19 cellular contexts compared by ENCODE assay signal in genomic region chr2:132391381-132391780, GRCh38. TPM values are rescaled to one million over a fixed set of nuclear protein-coding genes. Genes with fewer than 3 reads are reported as not detected.
A peak's percentile ranks its signal among the peaks of the same experiment; 100 is the strongest.
DNase-seq lines count a peak whose midpoint lies in the region; ATAC-seq, FAIRE-seq and TF ChIP-seq lines count a peak whose summit lies in the region.
"Had no signal": no experiment of that assay in that cellular context is flagged by ENCODE, and none has a peak within 500 bp of the region (broad histone marks: within the 10 kb centered on the region; RNA-seq: fewer than 3 reads in every experiment).

No MANE protein-coding gene starts in this region.

- H4K8ac ChIP-seq in IMR-90 (ENCODE audit: low read depth in 2 of 2, low read length in 2 of 2) = no peak overlapping the region
- no peak overlapping the region for H4K8ac ChIP-seq in H1 (ENCODE audit: extremely low read depth, insufficient read depth, low read length)
- H4K8ac ChIP-seq in neuronal stem cell (ENCODE audit: low read depth, low read length) = no peak overlapping the region

- no peak overlapping the region for H2BK120ac ChIP-seq in IMR-90 (ENCODE audit: low read depth, low read length)
- H2BK120ac ChIP-seq in H1 (replicated peaks; ENCODE audit: low read depth, low read length) = peak overlapping the region; percentile 86
- no peak overlapping the region for H2BK120ac ChIP-seq in neuronal stem cell (ENCODE audit: low read depth, low read length)

- no peak overlapping the region for H2AK9ac ChIP-seq in IMR-90 (replicated peaks; ENCODE audit: low read depth, low read length, poor library complexity)

- no peak for TF ChIP-seq EP300 in H1 (IDR thresholded peaks at IDR 0.05; ENCODE audit: borderline replicate concordance in 1 of 2, low read depth in 2 of 2, low read length in 2 of 2)
- no peak for TF ChIP-seq EP300 in HepG2 (IDR thresholded peaks at IDR 0.05; ENCODE audit: low read depth in 2 of 2, low read length in 2 of 2)
- no peak for TF ChIP-seq EP300 in HepG2 (CRISPR knock-in tag; IDR thresholded peaks at IDR 0.05; ENCODE audit: borderline replicate concordance)
- TF ChIP-seq EP300 in gastroesophageal sphincter (IDR thresholded peaks at IDR 0.05) = no peak

- no peaks in the 10 kb centered on the region for H3K9me3 ChIP-seq in IMR-90 (ENCODE audit: control insufficient read depth, insufficient read depth, low read length)
- H3K9me3 ChIP-seq in H1 (ENCODE audit: insufficient read depth in 2 of 2, low read depth in 1 of 2, low read length in 1 of 2) = no peaks in the 10 kb centered on the region
- peaks cover 10% of the 10 kb centered on the region; the same call in 1 of the 2 replicates for H3K9me3 ChIP-seq in HepG2 (ENCODE audit: low read length)
- no peaks in the 10 kb centered on the region for H3K9me3 ChIP-seq in neuronal stem cell (replicated peaks in 1 of 2; ENCODE audit: control insufficient read depth in 2 of 2, insufficient read depth in 1 of 2, low read depth in 1 of 2, low read length in 2 of 2)
- peaks cover 0 to 5% (median 0%) of the 10 kb centered on the region in 3 donors for H3K9me3 ChIP-seq in gastroesophageal sphincter
- H3K9me3 ChIP-seq: BE2C had no signal

- TF ChIP-seq RAD21 in IMR-90 (IDR thresholded peaks at IDR 0.05; ENCODE audit: low read length) (no peak), H1 (IDR thresholded peaks at IDR 0.05 in 1 of 2, conservative IDR thresholded peaks at IDR 0.05 in 1 of 2; ENCODE audit: low read depth in 2 of 2, low read length in 2 of 2) (no peak), HepG2 (CRISPR knock-in tag; IDR thresholded peaks at IDR 0.05) (no peak)

- H4K91ac ChIP-seq in IMR-90 (ENCODE audit: insufficient read depth, low read depth, low read length) = no peak overlapping the region
- no peak overlapping the region for H4K91ac ChIP-seq in H1 (replicated peaks; ENCODE audit: insufficient read length, low read length)
- H4K91ac ChIP-seq in neuronal stem cell (ENCODE audit: low read depth, low read length, poor library complexity) = no peak overlapping the region

- FAIRE-seq in H1 (lab: Jason Lieb, UNC) (no peak), HepG2 (lab: Jason Lieb, UNC) (no peak)
- FAIRE-seq: G401.6, GM12891, HTR-8/SVneo had no signal

- H3K27me3 ChIP-seq in IMR-90 (ENCODE audit: control insufficient read depth, insufficient read depth, low read length) = peaks cover 4% of the 10 kb centered on the region
- no peaks in the 10 kb centered on the region for H3K27me3 ChIP-seq in H1 (replicated peaks in 1 of 4; ENCODE audit: control insufficient read depth in 3 of 4, extremely low read depth in 1 of 4, insufficient read depth in 3 of 4, low read length in 3 of 4)
- no peaks in the 10 kb centered on the region for H3K27me3 ChIP-seq in HepG2 (ENCODE audit: control insufficient read depth in 1 of 2, insufficient read depth in 2 of 2, low read length in 2 of 2)
- H3K27me3 ChIP-seq in neuronal stem cell (ENCODE audit: control insufficient read depth in 3 of 3, insufficient read depth in 3 of 3, low read depth in 1 of 3, low read length in 3 of 3) = no peaks in the 10 kb centered on the region
- H3K27me3 ChIP-seq in gastroesophageal sphincter = peaks cover 7% of the 10 kb centered on the region
- H3K27me3 ChIP-seq: BE2C had no signal

- H2BK20ac ChIP-seq in IMR-90 (ENCODE audit: low read depth, low read length) (no peak overlapping the region), H1 (ENCODE audit: low read length) (no peak overlapping the region)

- H3K4me1 ChIP-seq in IMR-90 (ENCODE audit: control insufficient read depth, insufficient read depth, low read length) = no peaks in the 10 kb centered on the region
- peaks cover 3 to 9% (median 4%) of the 10 kb centered on the region in 4 experiments; a peak in 6 of 7 replicates for H3K4me1 ChIP-seq in H1 (replicated peaks in 1 of 4; ENCODE audit: control insufficient read depth in 3 of 4, insufficient read depth in 4 of 4, low read length in 3 of 4)
- H3K4me1 ChIP-seq in HepG2 (ENCODE audit: insufficient read depth, low read length) = peaks cover 7% of the 10 kb centered on the region; the same call in 1 of the 2 replicates
- peaks cover 12 to 21% of the 10 kb centered on the region in 2 donors for H3K4me1 ChIP-seq in neuronal stem cell (ENCODE audit: control insufficient read depth in 2 of 2, insufficient read depth in 1 of 2, low read depth in 1 of 2, low read length in 2 of 2)
- H3K4me1 ChIP-seq in gastroesophageal sphincter = no peaks in the 10 kb centered on the region
- H3K4me1 ChIP-seq: BE2C had no signal

- no peak overlapping the region for H3K18ac ChIP-seq in IMR-90 (ENCODE audit: low read depth, low read length)
- H3K18ac ChIP-seq in H1 (ENCODE audit: extremely low read depth, low read length) = no peak overlapping the region; the same call in 1 of the 2 replicates
- peak overlapping the region; percentile 73 for H3K18ac ChIP-seq in neuronal stem cell (ENCODE audit: low read length)

- H3K4me3 ChIP-seq in IMR-90 (ENCODE audit: insufficient read depth, low read depth, low read length) (no peak overlapping the region), H1 (ENCODE audit: extremely low read depth in 1 of 4, insufficient read depth in 2 of 4, low read depth in 3 of 4, low read length in 4 of 4) (no peak overlapping the region), HepG2 (replicated peaks in 1 of 3; ENCODE audit: insufficient read depth in 1 of 3, low read depth in 2 of 3, low read length in 3 of 3) (no peak overlapping the region), neuronal stem cell (ENCODE audit: low read length in 2 of 2) (no peak overlapping the region), gastroesophageal sphincter (no peak overlapping the region)

- H4K5ac ChIP-seq in IMR-90 (ENCODE audit: low read depth, low read length) (no peak overlapping the region), H1 (ENCODE audit: insufficient read length, low read depth, low read length) (no peak overlapping the region)

- POLR2A ChIA-PET in IMR-90 (lab: Charles Lee; ENCODE audit: unreplicated experiment) = no interaction called here
- POLR2A ChIA-PET in H1 (lab: Charles Lee; ENCODE audit: partially characterized antibody) = interaction anchor here (1.0 kb wide), 1 partner anchor 26 kb away, joined by 3 read pairs; the partner anchor contains the start of gene GPR39
- POLR2A ChIA-PET in HepG2 (lab: Yijun Ruan, JAX) = no interaction called here

- WGBS in IMR-90 (ENCODE audit: extremely low coverage in 2 of 2, insufficient read length in 1 of 2), 2 experiments = no CpG with 5 or more reads among the region's 3 CpGs
- 97% methylated on average over 3 of the region's 3 CpGs; no CpG with 5 or more reads in 1 of the 2 experiments for WGBS in H1 (ENCODE audit: extremely low coverage in 1 of 2, insufficient coverage in 1 of 2, insufficient read length in 1 of 2, insufficient replicate concordance in 2 of 2, low coverage in 1 of 2, low lambda C conversion rate in 2 of 2, missing lambda C conversion rate in 1 of 2), 2 experiments
- 11% methylated on average over 2 of the region's 3 CpGs for WGBS in HepG2 (ENCODE audit: low lambda C conversion rate)
- no CpG with 5 or more reads among the region's 3 CpGs for WGBS in neuronal stem cell (ENCODE audit: extremely low coverage in 2 of 2, insufficient read length in 2 of 2, insufficient replicate concordance in 1 of 2), 2 donors
- 66% methylated on average over 2 of the region's 3 CpGs; no CpG with 5 or more reads in 1 of the 2 donors for WGBS in gastroesophageal sphincter (ENCODE audit: low coverage in 1 of 2), 2 donors

- H3K9ac ChIP-seq in IMR-90 (ENCODE audit: low read depth, low read length) = no peak overlapping the region
- no peak overlapping the region for H3K9ac ChIP-seq in H1 (replicated peaks in 1 of 4; ENCODE audit: extremely low read depth in 1 of 4, low read depth in 3 of 4, low read length in 3 of 4)
- H3K9ac ChIP-seq in HepG2 (ENCODE audit: insufficient read depth, low read depth, low read length) = no peak overlapping the region
- no peak overlapping the region for H3K9ac ChIP-seq in neuronal stem cell (ENCODE audit: low read depth, low read length, poor library complexity)
- H3K9ac ChIP-seq: KMS-11 had no signal

- H2BK12ac ChIP-seq in H1 (ENCODE audit: low read depth, low read length) = peak overlapping the region; percentile 90; the same call in 1 of the 2 replicates
- no peak overlapping the region for H2BK12ac ChIP-seq in neuronal stem cell (ENCODE audit: low read length)

- TF ChIP-seq CTCF in IMR-90 (conservative IDR thresholded peaks at IDR 0.05; ENCODE audit: low read depth, low read length) = no peak
- no peak for TF ChIP-seq CTCF in H1 (IDR thresholded peaks at IDR 0.05; ENCODE audit: control extremely low read depth in 1 of 3, insufficient read depth in 1 of 3, low read depth in 1 of 3, low read length in 3 of 3)
- TF ChIP-seq CTCF in HepG2 (CRISPR knock-in tag; IDR thresholded peaks at IDR 0.05) = no peak
- no peak for TF ChIP-seq CTCF in gastroesophageal sphincter (IDR thresholded peaks at IDR 0.05)

- no peak overlapping the region for H3K4ac ChIP-seq in IMR-90 (ENCODE audit: low read depth, low read length)
- no peak overlapping the region for H3K4ac ChIP-seq in H1 (replicated peaks; ENCODE audit: insufficient read length, low read depth, low read length)
- no peak overlapping the region for H3K4ac ChIP-seq in neuronal stem cell (ENCODE audit: low read length)

- BruUV-seq in IMR-90 (replicated peaks; lab: Mats Ljungman, UMichigan) (no TSS peak), HepG2 (replicated peaks; lab: Mats Ljungman, UMichigan) (no TSS peak)

- no peak overlapping the region for H3K4me2 ChIP-seq in IMR-90 (ENCODE audit: low read depth, low read length)
- no peak overlapping the region for H3K4me2 ChIP-seq in H1 (ENCODE audit: insufficient read depth in 1 of 2, low read depth in 2 of 2, low read length in 2 of 2)
- no peak overlapping the region for H3K4me2 ChIP-seq in HepG2 (ENCODE audit: low read depth, low read length)
- no peak overlapping the region for H3K4me2 ChIP-seq in neuronal stem cell (ENCODE audit: insufficient read depth, low read length, poor library complexity, severe bottlenecking)
- H3K4me2 ChIP-seq: KMS-11 had no signal

- no peak overlapping the region for H2BK15ac ChIP-seq in IMR-90 (ENCODE audit: low read depth, low read length)
- no peak overlapping the region; the same call in 1 of the 2 replicates for H2BK15ac ChIP-seq in H1 (ENCODE audit: low read length)
- no peak overlapping the region for H2BK15ac ChIP-seq in neuronal stem cell (ENCODE audit: low read length)

- H2AK5ac ChIP-seq in IMR-90 (ENCODE audit: low read depth, low read length) = no peak overlapping the region
- 0 out of 2 replicates have a peak overlapping the region, but pooled peaks have one; percentile 0 for H2AK5ac ChIP-seq in H1 (ENCODE audit: low read depth, low read length)
- peak overlapping the region; percentile 54 for H2AK5ac ChIP-seq in neuronal stem cell (ENCODE audit: low read depth, low read length)

- CTCF ChIA-PET in IMR-90 (lab: Yijun Ruan, JAX) = no interaction called here
- CTCF ChIA-PET in H1 (lab: Charles Lee; ENCODE audit: partially characterized antibody) = no interaction called here
- CTCF ChIA-PET in HepG2 (lab: Yijun Ruan, JAX; ENCODE audit: low intra/inter-chr PET ratio, low total read pairs) = no interaction called here

- no peaks in the 10 kb centered on the region for H3K79me2 ChIP-seq in H1 (ENCODE audit: control insufficient read depth in 1 of 2, insufficient read depth in 2 of 2, low read length in 2 of 2)
- H3K79me2 ChIP-seq in HepG2 (ENCODE audit: insufficient read depth, low read length) = no peaks in the 10 kb centered on the region

- no peak for TF ChIP-seq POLR2A in IMR-90 (IDR thresholded peaks at IDR 0.05; ENCODE audit: low read depth, low read length)
- no peak for TF ChIP-seq POLR2A in H1 (IDR thresholded peaks at IDR 0.05; ENCODE audit: control extremely low read depth in 1 of 2, low read depth in 2 of 2, low read length in 2 of 2)
- TF ChIP-seq POLR2A in HepG2 (IDR thresholded peaks at IDR 0.05; ENCODE audit: insufficient read depth in 1 of 2, low read depth in 2 of 2, low read length in 2 of 2) = no peak
- no peak for TF ChIP-seq POLR2A in gastroesophageal sphincter (IDR thresholded peaks at IDR 0.05)

- no peaks in the 10 kb centered on the region for H3K9me1 ChIP-seq in IMR-90 (ENCODE audit: insufficient read depth, low read length)

- H4K20me1 ChIP-seq in IMR-90 (ENCODE audit: insufficient read depth, low read length) (no peaks in the 10 kb centered on the region), H1 (replicated peaks in 1 of 2; ENCODE audit: control insufficient read depth in 1 of 2, insufficient read depth in 2 of 2, low read length in 2 of 2) (no peaks in the 10 kb centered on the region), HepG2 (ENCODE audit: insufficient read depth, low read length) (no peaks in the 10 kb centered on the region)

- H3K23me2 ChIP-seq in H1 (ENCODE audit: low read depth, low read length) = peaks cover 7% of the 10 kb centered on the region; the same call in 1 of the 2 replicates

- intact Hi-C loops in IMR-90 (cut with micrococcal nuclease) = no loop called here
- intact Hi-C loops in HepG2 (cut with micrococcal nuclease; ENCODE audit: unreplicated experiment) = no loop called here

- ATAC-seq in IMR-90 (ENCODE audit: low read depth) = no peak
- no peak for ATAC-seq in HepG2
- no peak for ATAC-seq in gastroesophageal sphincter
- no peak for ATAC-seq in esophagus mucosa

- H3K56ac ChIP-seq in IMR-90 (ENCODE audit: extremely low read depth, insufficient read depth, low read length) (no peak overlapping the region), H1 (replicated peaks; ENCODE audit: insufficient read length, low read depth, low read length) (no peak overlapping the region)

- no peak overlapping the region for H3K27ac ChIP-seq in IMR-90 (ENCODE audit: insufficient read depth, low read length)
- H3K27ac ChIP-seq in H1 (ENCODE audit: low read depth, low read length) = no peak overlapping the region
- no peak overlapping the region for H3K27ac ChIP-seq in HepG2 (ENCODE audit: extremely low read length, insufficient read depth, low read length)
- H3K27ac ChIP-seq in neuronal stem cell (replicated peaks; ENCODE audit: low read length) = peak overlapping the region; percentile 77
- H3K27ac ChIP-seq in gastroesophageal sphincter = no peak overlapping the region
- H3K27ac ChIP-seq: KMS-11 had no signal

- H3K79me1 ChIP-seq in IMR-90 (ENCODE audit: low read depth in 1 of 2, low read length in 2 of 2) (no peaks in the 10 kb centered on the region), H1 (ENCODE audit: low read depth, low read length) (no peaks in the 10 kb centered on the region), neuronal stem cell (ENCODE audit: low read depth, low read length) (no peaks in the 10 kb centered on the region)

- H3K36me3 ChIP-seq in IMR-90 (ENCODE audit: control insufficient read depth, insufficient read depth, low read length) = no peaks in the 10 kb centered on the region
- H3K36me3 ChIP-seq in H1 (ENCODE audit: control insufficient read depth in 2 of 4, insufficient read depth in 4 of 4, low read length in 3 of 4) = no peaks in the 10 kb centered on the region
- H3K36me3 ChIP-seq in HepG2 (replicated peaks in 1 of 2; ENCODE audit: control insufficient read depth in 1 of 2, insufficient read depth in 2 of 2, low read length in 2 of 2) = no peaks in the 10 kb centered on the region
- H3K36me3 ChIP-seq in neuronal stem cell (replicated peaks in 1 of 2; ENCODE audit: control insufficient read depth in 2 of 2, insufficient read depth in 2 of 2, low read length in 2 of 2) = no peaks in the 10 kb centered on the region
- H3K36me3 ChIP-seq in gastroesophageal sphincter = no peaks in the 10 kb centered on the region
- H3K36me3 ChIP-seq: BE2C had no signal

- H2AFZ ChIP-seq in IMR-90 (replicated peaks; ENCODE audit: low read length, poor library complexity) = no peak overlapping the region
- H2AFZ ChIP-seq in H1 (ENCODE audit: low read length) = no peak overlapping the region; the same call in 1 of the 2 replicates
- H2AFZ ChIP-seq in HepG2 (ENCODE audit: low read length) = no peak overlapping the region
- H2AFZ ChIP-seq in neuronal stem cell (ENCODE audit: low read length) = no peak overlapping the region

- dilution Hi-C loops in IMR-90 (cut with HindIII; ENCODE audit: low sequenced_read_pairs, unreplicated experiment) = no loop called here

- H3K14ac ChIP-seq in IMR-90 (replicated peaks; ENCODE audit: low read depth, low read length) (no peak overlapping the region), H1 (ENCODE audit: insufficient read length) (no peak overlapping the region), neuronal stem cell (ENCODE audit: low read length) (no peak overlapping the region)

- in situ Hi-C loops in IMR-90 (cut with MboI; ENCODE audit: low sequenced_read_pairs) (no loop called here), HepG2 (cut with HindIII; ENCODE audit: extremely low pct_ligation_motif_present, low pct_unique_long_range_greater_than_20kb) (no loop called here)

- H2BK5ac ChIP-seq in IMR-90 (ENCODE audit: low read depth, low read length, poor library complexity, severe bottlenecking) (no peak overlapping the region), H1 (ENCODE audit: low read depth, low read length) (no peak overlapping the region), neuronal stem cell (ENCODE audit: low read length) (no peak overlapping the region)

- H3K23ac ChIP-seq in IMR-90 (ENCODE audit: low read depth, low read length) (no peak overlapping the region), H1 (ENCODE audit: insufficient read length) (no peak overlapping the region), neuronal stem cell (ENCODE audit: low read depth, low read length, poor library complexity) (no peak overlapping the region)

- DNase-seq in IMR-90 (no peak), H1 (ENCODE audit: low read depth in 1 of 2, low spot score in 2 of 2) (no peak), HepG2 (ENCODE audit: low spot score) (no peak), neuronal stem cell (ENCODE audit: low spot score) (no peak), SW480 (ENCODE audit: low spot score) (no peak), putamen (ENCODE audit: low spot score) (no peak)
- DNase-seq: ACHN; BE2C; C1 segment of cervical spinal cord; CD4-positive, CD25-positive, alpha-beta regulatory T cell; CD8-positive, alpha-beta memory T cell; COR-L47; DMS 273 treated with DMSO at 0.1 percent for 48 hours had no signal

RNA-seq across cellular contexts. Expression of gene GPR39, which starts 25.2 kb away (rescaled TPM):
- total RNA-seq in IMR-90 (2012; rRNA removed) (7.2 and 9.0 TPM in 2 replicates), HepG2 (2016; rRNA removed; fragmentation: Illumina TruSeq; extraction: Trizol) (0.51 and 0.62 TPM in 2 replicates), gastroesophageal sphincter (1 to 10 TPM in 1 of 4 donors, under 1 TPM in 2, not detected in 1; 0.46 to 2.6 (median 0.69) TPM), esophagus mucosa (1.4 TPM)
- polyA plus RNA-seq in IMR-90 (2012; rRNA removed) (4.4 and 5.4 TPM in 2 replicates), H1 (2011; rRNA removed) (2.0 and 2.7 TPM in 2 replicates), HepG2 (2011; rRNA removed) (0.16 and 0.55 TPM in 2 replicates)
- polyA plus RNA-seq in IMR-90 (2012; cell fraction: cytosol; rRNA removed) = 3.5 and 6.1 TPM in 2 replicates
- polyA plus RNA-seq in IMR-90 (2012; cell fraction: nucleus; rRNA removed; ENCODE audit: low replicate concordance) = 2.0 and 4.2 TPM in 2 replicates
- total RNA-seq in H1 (2021; fragmentation: NEBNext Ultra II Directional; extraction: Animal tissue kit (Norgen Biotek cat#: 25700)) = 0.63 and 0.65 TPM in 2 replicates
- polyA plus RNA-seq in H1 (2011; cell fraction: cytosol; rRNA removed) = 1.1 TPM
- polyA plus RNA-seq in H1 (2011; cell fraction: nucleus; rRNA removed) = 2.2 TPM
- 0.52 to 0.89 TPM (median 0.65 TPM) in 4 replicates for polyA plus RNA-seq in H1 (2012, experiment 1 of 2)
- polyA plus RNA-seq in H1 (2012, experiment 2 of 2) = 0.81 TPM
- polyA plus RNA-seq in H1 (2013, experiment 1 of 2) = 1.5 TPM
- 1.4 TPM for polyA plus RNA-seq in H1 (2013, experiment 2 of 2)
- 8.2 and 11.8 TPM in 2 replicates for polyA minus RNA-seq in H1 (2011; rRNA and poly(A)+ RNA removed)
- 2.6 TPM for polyA minus RNA-seq in H1 (2011; cell fraction: cytosol; rRNA and poly(A)+ RNA removed)
- 15.4 TPM for polyA minus RNA-seq in H1 (2011; cell fraction: nucleus; rRNA and poly(A)+ RNA removed)
- 0.18 TPM in 1 of 2 replicates, not detected in the other for total RNA-seq in HepG2 (2016; cell fraction: cytosol; rRNA removed; fragmentation: Illumina TruSeq; extraction: Trizol; ENCODE audit: low read depth)
- 0.21 and 0.84 TPM in 2 replicates for total RNA-seq in HepG2 (2016; cell fraction: insoluble cytoplasmic fraction; rRNA removed; fragmentation: Illumina TruSeq; extraction: Trizol)
- 0.24 and 0.28 TPM in 2 replicates for total RNA-seq in HepG2 (2016; cell fraction: membrane; rRNA removed; fragmentation: Illumina TruSeq; extraction: Trizol)
- total RNA-seq in HepG2 (2016; cell fraction: nucleus; rRNA removed; fragmentation: Illumina TruSeq; extraction: Trizol) = 1.7 and 2.3 TPM in 2 replicates
- polyA plus RNA-seq in HepG2 (2011; cell fraction: cytosol; rRNA removed) = 0.19 and 0.34 TPM in 2 replicates
- polyA plus RNA-seq in HepG2 (2011; cell fraction: nucleus; rRNA removed) = 0.23 and 0.42 TPM in 2 replicates
- 0.36 and 0.47 TPM in 2 replicates for polyA plus RNA-seq in HepG2 (2012)
- polyA plus RNA-seq in HepG2 (2016; cell fraction: cytosol; fragmentation: Illumina TruSeq; extraction: Trizol; ENCODE audit: low read depth) = 0.28 TPM in 1 of 2 replicates, not detected in the other
- polyA plus RNA-seq in HepG2 (2016; cell fraction: insoluble cytoplasmic fraction; fragmentation: Illumina TruSeq; extraction: Trizol; ENCODE audit: low read depth) = 0.17 and 0.29 TPM in 2 replicates
- polyA plus RNA-seq in HepG2 (2016; cell fraction: membrane; fragmentation: Illumina TruSeq; extraction: Trizol; ENCODE audit: low read depth) = 0.08 and 0.23 TPM in 2 replicates
- 0.42 and 0.97 TPM in 2 replicates for polyA plus RNA-seq in HepG2 (2016; cell fraction: nucleus; fragmentation: Illumina TruSeq; extraction: Trizol; ENCODE audit: insufficient read depth, low read depth)
- 5.2 and 30.2 TPM in 2 replicates for polyA minus RNA-seq in HepG2 (2011; rRNA and poly(A)+ RNA removed; ENCODE audit: low replicate concordance)
- 0.44 TPM in 1 of 2 replicates, not detected in the other for polyA minus RNA-seq in HepG2 (2011; cell fraction: cytosol; rRNA and poly(A)+ RNA removed)
- polyA minus RNA-seq in HepG2 (2011; cell fraction: nucleus; rRNA and poly(A)+ RNA removed) = 2.4 and 3.7 TPM in 2 replicates
- polyA plus RNA-seq in neuronal stem cell (2013, experiment 1 of 2) = 0.42 TPM
- 0.47 TPM for polyA plus RNA-seq in neuronal stem cell (2013, experiment 2 of 2)
- total RNA-seq: CD4-positive, CD25-positive, alpha-beta regulatory T cell; CD8-positive, alpha-beta memory T cell had no signal
- polyA plus RNA-seq: CD4-positive, CD25-positive, alpha-beta regulatory T cell; CD8-positive, alpha-beta memory T cell had no signal
